19 cellular contexts compared by ENCODE assay signal in genomic region chr16:67234180-67234597, GRCh38. TPM values are rescaled to one million over a fixed set of nuclear protein-coding genes. Genes with fewer than 3 reads are reported as not detected.
DNase-seq lines count a peak whose midpoint lies in the region; ATAC-seq and TF ChIP-seq lines count a peak whose summit lies in the region.
"Had no signal": no experiment of that assay in that cellular context is flagged by ENCODE, and none has a peak within 500 bp of the region (broad histone marks: within the 10 kb centered on the region; RNA-seq: fewer than 3 reads in every experiment).

No MANE protein-coding gene starts in this region.

- peak overlapping the region; percentile 69 for H3K27ac Mint-ChIP-seq in stimulated activated naive B cell treated with anti-CD40 and anti-IgM and Interleukin-4, amounts not matched to agents 10 μg/mL and 1 μg/mL and 100 μg/mL, for 72 hours

- TF ChIP-seq CTCF in heart left ventricle (IDR thresholded peaks at IDR 0.05) (no peak), RWPE2 (IDR thresholded peaks at IDR 0.05; ENCODE audit: poor library complexity, severe bottlenecking) (no peak)

- H3K27ac ChIP-seq in heart left ventricle (no peak overlapping the region), RWPE2 (ENCODE audit: poor library complexity, severe bottlenecking) (no peak overlapping the region)
- H3K27ac ChIP-seq: A549, HL-60, KMS-11, SK-N-MC had no signal

- H3K4me3 ChIP-seq in heart left ventricle = no peak overlapping the region
- H3K4me3 ChIP-seq in RWPE2 (ENCODE audit: severe bottlenecking) = no peak overlapping the region
- H3K4me3 ChIP-seq: A549, SK-N-MC had no signal

- no peak overlapping the region for H3K4me3 Mint-ChIP-seq in stimulated activated naive B cell treated with anti-CD40 and anti-IgM and Interleukin-4, amounts not matched to agents 10 μg/mL and 1 μg/mL and 100 μg/mL, for 72 hours
- H3K4me3 Mint-ChIP-seq: CD14-positive monocyte had no signal

- H3K36me3 Mint-ChIP-seq in stimulated activated naive B cell treated with anti-CD40 and anti-IgM and Interleukin-4, amounts not matched to agents 10 μg/mL and 1 μg/mL and 100 μg/mL, for 72 hours = peaks cover 56 to 86% of the 10 kb centered on the region in 2 donors

- intact Hi-C loops in heart left ventricle (cut with DNase I) (loop anchor here in 1 of 10 donors (10.0 kb wide), 1 partner anchor 791 kb away; the partner anchor contains the start of genes DDX28 and DUS2), left cardiac atrium (cut with DNase I) (no loop called here)

- no peak for TF ChIP-seq POLR2A in heart left ventricle (IDR thresholded peaks at IDR 0.05)

- no peaks in the 10 kb centered on the region for H3K4me1 ChIP-seq in heart left ventricle
- H3K4me1 ChIP-seq in RWPE2 (ENCODE audit: insufficient read depth, poor library complexity, severe bottlenecking) = no peaks in the 10 kb centered on the region
- H3K4me1 ChIP-seq: A549 had no signal

- peaks cover 6 to 15% of the 10 kb centered on the region in 2 donors for H3K4me1 Mint-ChIP-seq in stimulated activated naive B cell treated with anti-CD40 and anti-IgM and Interleukin-4, amounts not matched to agents 10 μg/mL and 1 μg/mL and 100 μg/mL, for 72 hours

- H3K36me3 ChIP-seq in heart left ventricle = peaks cover 0 to 100% (median 97%) of the 10 kb centered on the region in 9 donors
- peaks cover 96% of the 10 kb centered on the region for H3K36me3 ChIP-seq in RWPE2 (ENCODE audit: low read depth)

- H3K9me3 ChIP-seq in heart left ventricle (no peaks in the 10 kb centered on the region), RWPE2 (ENCODE audit: severe bottlenecking) (no peaks in the 10 kb centered on the region)
- H3K9me3 ChIP-seq: A549 had no signal

- peaks cover 4 to 6% of the 10 kb centered on the region in 2 donors for H3K9me3 Mint-ChIP-seq in stimulated activated naive B cell treated with anti-CD40 and anti-IgM and Interleukin-4, amounts not matched to agents 10 μg/mL and 1 μg/mL and 100 μg/mL, for 72 hours

- no peaks in the 10 kb centered on the region for H3K27me3 Mint-ChIP-seq in stimulated activated naive B cell treated with anti-CD40 and anti-IgM and Interleukin-4, amounts not matched to agents 10 μg/mL and 1 μg/mL and 100 μg/mL, for 72 hours

- ATAC-seq in heart left ventricle (no peak), left cardiac atrium (no peak), RWPE2 (ENCODE audit: low read depth) (no peak), GM18907 (IDR thresholded peaks at IDR 0.05; ENCODE audit: unreplicated experiment) (no peak), GM19467 (IDR thresholded peaks at IDR 0.05; ENCODE audit: unreplicated experiment) (no peak)
- no peak for ATAC-seq in stimulated activated naive B cell treated with anti-CD40 and anti-IgM and Interleukin-4, amounts not matched to agents 10 μg/mL and 1 μg/mL and 100 μg/mL, for 72 hours (replicated peaks)
- ATAC-seq: PC-3 had no signal

- WGBS in heart left ventricle, 4 donors = 87 to 94% (median 92%) methylated on average over 7 to 10 of the region's 10 CpGs

- H3K27me3 ChIP-seq in heart left ventricle = no peaks in the 10 kb centered on the region
- H3K27me3 ChIP-seq in RWPE2 (ENCODE audit: insufficient read depth, poor library complexity, severe bottlenecking) = no peaks in the 10 kb centered on the region

- peak in 3 of 5 donors; percentile 21 to 39 (median 23) for DNase-seq in heart left ventricle
- no peak for DNase-seq in left cardiac atrium
- peak; percentile 62 for DNase-seq in RWPE2 (ENCODE audit: low spot score)
- DNase-seq in stimulated activated naive B cell treated with anti-CD40 and anti-IgM and Interleukin-4, amounts not matched to agents 10 μg/mL and 1 μg/mL and 100 μg/mL, for 72 hours = no peak
- DNase-seq: Calu3; DMS79 treated with DMSO at 0.1 percent for 48 hours; NCI-H1105; NCI-H1694 treated with DMSO at 0.1 percent for 48 hours; NCI-H345; NCI-H526 treated with DMSO at 0.1 percent for 48 hours; NK-92 treated with Interleukin-12 subunit alpha and Interleukin-12 subunit beta, amount 100 ng/mL, for 24 hours; PC-3 had no signal

RNA-seq across cellular contexts. Expression of gene TMEM208, which starts 7.3 kb away (rescaled TPM):
- 10 to 100 TPM in 6 of 9 donors, 1 to 10 TPM in 3; 6.2 to 21.8 (median 11.9) TPM for total RNA-seq in heart left ventricle
- polyA plus RNA-seq in heart left ventricle = 10 to 100 TPM; 49.5 to 79.7 TPM
- total RNA-seq in left cardiac atrium = 10 to 100 TPM; 17.4 to 25.3 TPM

RNA-seq across cellular contexts. Expression of gene FHOD1, which starts 13.1 kb away (rescaled TPM):
- total RNA-seq in heart left ventricle (10 to 100 TPM in 8 of 9 donors, 1 to 10 TPM in 1; 9.6 to 30.3 (median 18.0) TPM), left cardiac atrium (10 to 100 TPM; 18.7 to 25.8 TPM)
- polyA plus RNA-seq in heart left ventricle = 10 to 100 TPM; 13.1 to 26.6 TPM

RNA-seq across cellular contexts. Expression of gene SLC9A5, which starts 14.6 kb away (rescaled TPM):
- total RNA-seq in heart left ventricle = 1 to 10 TPM in 6 of 9 donors, under 1 TPM in 3; 0.16 to 2.0 (median 1.3) TPM
- polyA plus RNA-seq in heart left ventricle = 1 to 10 TPM in 1 of 2 donors, under 1 TPM in 1; 0.29 to 1.0 TPM
- total RNA-seq in left cardiac atrium = 1 to 10 TPM; 1.3 to 1.5 TPM
- polyA plus RNA-seq: CD14-positive monocyte had no signal

RNA-seq across cellular contexts. Expression of gene ELMO3, which starts 35.3 kb away (rescaled TPM):
- total RNA-seq in heart left ventricle (1 to 10 TPM in 1 of 9 donors, under 1 TPM in 8; 0.32 to 1.8 (median 0.65) TPM), left cardiac atrium (1 to 10 TPM; 1.0 to 1.6 TPM)
- under 1 TPM; 0.68 to 0.91 TPM for polyA plus RNA-seq in heart left ventricle

RNA-seq across cellular contexts. Expression of gene E2F4, which starts 42.2 kb away (rescaled TPM):
- total RNA-seq in heart left ventricle (10 to 100 TPM; 25.2 to 71.3 (median 33.7) TPM), left cardiac atrium (10 to 100 TPM; 34.9 to 46.2 TPM)
- polyA plus RNA-seq in heart left ventricle = 10 to 100 TPM; 29.3 to 41.4 TPM

Comparison
In these comparisons a context has a peak if more than half of its experiments do, and no peak if none do; other contexts are left out.
1. DNase-seq: peak in heart left ventricle (3 of 5) and RWPE2 (single experiment); none in left cardiac atrium (single experiment) and stimulated activated naive B cell treated with anti-CD40 and anti-IgM and Interleukin-4, amounts not matched to agents 10 μg/mL and 1 μg/mL and 100 μg/mL, for 72 hours (single experiment).